18 cellular contexts compared by ENCODE assay signal in genomic region chr14:101194356-101195308, GRCh38.
DNase-seq lines count a peak whose midpoint lies in the region; ATAC-seq and TF ChIP-seq lines count a peak whose summit lies in the region.
"Had no signal": no experiment of that assay in that cellular context is flagged by ENCODE, and none has a peak within 500 bp of the region (broad histone marks: within the 10 kb centered on the region; RNA-seq: fewer than 3 reads in every experiment).

No MANE protein-coding gene starts in this region.

- no peak overlapping the region for H2AFZ ChIP-seq in hepatocyte

- H3K27ac ChIP-seq in left lung, result no peak overlapping the region
- H3K27ac ChIP-seq in upper lobe of right lung, result no peak overlapping the region
- H3K27ac ChIP-seq in hepatocyte, result no peak overlapping the region
- H3K27ac ChIP-seq: SK-N-MC, tibial nerve had no signal

- no peaks in the 10 kb centered on the region for H3K9me2 ChIP-seq in hepatocyte (replicated peaks; ENCODE audit: insufficient read depth)

- H3K4me1 ChIP-seq in left lung, result no peaks in the 10 kb centered on the region
- H3K4me1 ChIP-seq in upper lobe of right lung, result no peaks in the 10 kb centered on the region
- H3K4me1 ChIP-seq in hepatocyte (ENCODE audit: insufficient read depth), result no peaks in the 10 kb centered on the region
- H3K4me1 ChIP-seq: tibial nerve had no signal

- intact Hi-C loops in left lung (cut with DNase I) (loop anchor here in 1 of 2 donors (10.0 kb wide), 1 partner anchor 360 kb away; no protein-coding TSS in a partner anchor), upper lobe of right lung (cut with DNase I) (no loop called here)

- H3K4me3 ChIP-seq in left lung (no peak overlapping the region), upper lobe of right lung (no peak overlapping the region), hepatocyte (no peak overlapping the region)
- H3K4me3 ChIP-seq: SK-N-MC, tibial nerve had no signal

- ATAC-seq in left lung, result no peak
- no peak for ATAC-seq in upper lobe of right lung
- no peak for ATAC-seq in GM21447 (IDR thresholded peaks at IDR 0.05; ENCODE audit: unreplicated experiment)
- ATAC-seq: stimulated activated naive B cell treated with anti-CD40 and anti-IgM and Interleukin-4, amounts not matched to agents 10 μg/mL and 1 μg/mL and 100 μg/mL, for 72 hours had no signal

- DNase-seq in activated effector memory CD4-positive, alpha-beta T cell treated with anti-CD3 and anti-CD28 coated beads, Interleukin-2, amount 50 U/mL, for 16 hours, result peak; percentile 50
- no peak for DNase-seq in activated effector memory CD4-positive, alpha-beta T cell treated with Interleukin-2 at 50 U/mL for 16 hours
- DNase-seq in NCI-H69 (lab: John Stamatoyannopoulos, UW), result peak; percentile 95
- DNase-seq in left lung, result peak; percentile 20 to 59
- DNase-seq in upper lobe of right lung, result peak; percentile 54
- DNase-seq in hepatocyte (ENCODE audit: low spot score), result no peak
- no peak for DNase-seq in hepatic stellate cell (ENCODE audit: low spot score)
- DNase-seq: ACHN; activated CD4-positive, CD25-positive, alpha-beta regulatory T cell treated with anti-CD3 and anti-CD28 coated beads, Interleukin-2, amount 50 U/mL, for 72 hours; DMS53; naive B cell; NCI-H1694 treated with DMSO at 0.1 percent for 48 hours; NCI-H526 treated with DMSO at 0.1 percent for 48 hours; stimulated activated naive B cell treated with anti-CD40 and anti-IgM and Interleukin-4, amounts not matched to agents 10 μg/mL and 1 μg/mL and 100 μg/mL, for 72 hours; T1000 had no signal

- H3K27me3 ChIP-seq in left lung, result peaks cover 0 to 14% of the 10 kb centered on the region in 2 donors
- no peaks in the 10 kb centered on the region for H3K27me3 ChIP-seq in upper lobe of right lung
- H3K27me3 ChIP-seq in hepatocyte, result no peaks in the 10 kb centered on the region
- H3K27me3 ChIP-seq: tibial nerve had no signal

- TF ChIP-seq CTCF in left lung (IDR thresholded peaks at IDR 0.05) (no peak), upper lobe of right lung (IDR thresholded peaks at IDR 0.05) (no peak), hepatocyte (IDR thresholded peaks at IDR 0.05; ENCODE audit: poor library complexity) (no peak)

- H3K36me3 ChIP-seq in left lung (no peaks in the 10 kb centered on the region), upper lobe of right lung (no peaks in the 10 kb centered on the region), hepatocyte (replicated peaks; ENCODE audit: insufficient read depth, low read depth) (no peaks in the 10 kb centered on the region)
- H3K36me3 ChIP-seq: tibial nerve had no signal

- no peak overlapping the region for H3K4me2 ChIP-seq in hepatocyte

- H4K20me1 ChIP-seq in hepatocyte (ENCODE audit: insufficient read depth, poor library complexity, severe bottlenecking), result no peaks in the 10 kb centered on the region

- 84% methylated on average over 21 of the region's 21 CpGs for WGBS in hepatocyte (ENCODE audit: low lambda C conversion rate, missing lambda C conversion rate)

- H3K9me3 ChIP-seq in left lung (no peaks in the 10 kb centered on the region), upper lobe of right lung (no peaks in the 10 kb centered on the region), hepatocyte (ENCODE audit: low read depth) (no peaks in the 10 kb centered on the region)
- H3K9me3 ChIP-seq: tibial nerve had no signal

- no peaks in the 10 kb centered on the region for H3K79me2 ChIP-seq in hepatocyte

Comparison
In these comparisons a context has a peak if more than half of its experiments do, and no peak if none do; other contexts are left out.
1. DNase-seq: peak in activated effector memory CD4-positive, alpha-beta T cell treated with anti-CD3 and anti-CD28 coated beads, Interleukin-2, amount 50 U/mL, for 16 hours (single experiment), NCI-H69 (single experiment), left lung (2 of 2) and upper lobe of right lung (single experiment); none in activated effector memory CD4-positive, alpha-beta T cell treated with Interleukin-2 at 50 U/mL for 16 hours (single experiment), hepatocyte (single experiment) and hepatic stellate cell (single experiment).